8 cellular contexts compared by ENCODE assay signal in the genomic region with DNA sequence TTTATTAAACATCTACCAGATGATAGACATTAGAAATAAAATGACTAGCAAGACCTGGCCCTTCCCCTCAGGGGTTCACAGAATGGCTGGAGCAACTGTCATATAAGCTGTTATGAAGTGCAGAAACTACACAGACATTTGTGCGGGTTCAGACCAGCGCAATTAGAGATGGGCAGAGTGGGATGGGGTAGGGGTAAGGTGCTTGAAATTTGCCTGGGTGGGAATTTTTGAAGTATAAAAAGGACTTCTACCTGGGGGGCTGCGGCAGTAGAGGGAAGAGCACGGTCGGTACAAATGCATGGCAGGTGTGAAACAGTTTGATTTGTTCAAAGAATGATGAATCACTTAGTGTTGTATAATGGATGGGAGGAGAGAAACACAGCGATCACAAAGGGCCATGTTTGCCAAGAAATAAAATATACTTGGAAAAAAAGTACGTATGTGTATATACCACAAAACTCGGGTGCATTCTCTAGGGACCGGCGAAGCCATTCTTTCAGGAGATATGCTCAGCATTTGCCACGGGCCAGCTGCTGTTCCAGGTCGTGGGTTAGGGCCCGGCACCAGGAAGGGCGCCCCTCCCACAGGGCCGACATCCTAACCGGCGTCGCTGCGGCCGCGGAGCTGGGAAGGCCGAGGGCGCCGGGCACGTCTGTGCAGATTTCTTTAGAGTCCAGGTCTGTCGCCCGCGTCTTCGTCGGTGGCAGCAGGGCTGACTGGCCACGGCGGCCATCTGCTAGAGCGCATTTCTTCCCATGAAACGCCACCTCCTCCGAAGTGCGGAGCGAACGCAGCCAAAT. TPM values are rescaled to one million over a fixed set of nuclear protein-coding genes. Genes with fewer than 3 reads are reported as not detected.
DNase-seq lines count a peak whose midpoint lies in the region; ATAC-seq lines count a peak whose summit lies in the region.

No MANE protein-coding gene starts in this region.

- intact Hi-C loops in activated T-helper 1 cell treated with anti-CD3 and anti-CD28 coated beads, Interleukin-12 subunit alpha, Interleukin-12 subunit beta, Interleukin-2, Interleukin-4 antibody, amounts not matched to agents 30 ng/mL and 10 ng/mL and 1 ng/mL, durations not matched to agents 14 hours and 24 hours and 36 hours (cut with micrococcal nuclease): loop anchor here (10.0 kb wide), 1 partner anchor 450 kb away; no protein-coding TSS in a partner anchor

- no peaks in the 10 kb centered on the region for H3K27me3 Mint-ChIP-seq in activated T-helper 1 cell treated with anti-CD3 and anti-CD28 coated beads, Interleukin-12 subunit alpha, Interleukin-12 subunit beta, Interleukin-2, Interleukin-4 antibody, amounts not matched to agents 30 ng/mL and 10 ng/mL and 1 ng/mL, durations not matched to agents 14 hours and 24 hours and 36 hours (ENCODE audit: insufficient read depth)

- peaks cover 19% of the 10 kb centered on the region for H3K36me3 Mint-ChIP-seq in activated T-helper 1 cell treated with anti-CD3 and anti-CD28 coated beads, Interleukin-12 subunit alpha, Interleukin-12 subunit beta, Interleukin-2, Interleukin-4 antibody, amounts not matched to agents 30 ng/mL and 10 ng/mL and 1 ng/mL, durations not matched to agents 14 hours and 24 hours and 36 hours (ENCODE audit: low read depth)

- ATAC-seq in HG02759 (IDR thresholded peaks at IDR 0.05; ENCODE audit: unreplicated experiment): peak; percentile 27

- peak overlapping the region; percentile 99 for H3K4me3 Mint-ChIP-seq in activated T-helper 1 cell treated with anti-CD3 and anti-CD28 coated beads, Interleukin-12 subunit alpha, Interleukin-12 subunit beta, Interleukin-2, Interleukin-4 antibody, amounts not matched to agents 30 ng/mL and 10 ng/mL and 1 ng/mL, durations not matched to agents 14 hours and 24 hours and 36 hours

- H3K9me3 Mint-ChIP-seq in activated T-helper 1 cell treated with anti-CD3 and anti-CD28 coated beads, Interleukin-12 subunit alpha, Interleukin-12 subunit beta, Interleukin-2, Interleukin-4 antibody, amounts not matched to agents 30 ng/mL and 10 ng/mL and 1 ng/mL, durations not matched to agents 14 hours and 24 hours and 36 hours: no peaks in the 10 kb centered on the region

- peak overlapping the region; percentile 87 for H3K27ac Mint-ChIP-seq in activated T-helper 1 cell treated with anti-CD3 and anti-CD28 coated beads, Interleukin-12 subunit alpha, Interleukin-12 subunit beta, Interleukin-2, Interleukin-4 antibody, amounts not matched to agents 30 ng/mL and 10 ng/mL and 1 ng/mL, durations not matched to agents 14 hours and 24 hours and 36 hours

- peaks cover 54% of the 10 kb centered on the region for H3K4me1 Mint-ChIP-seq in activated T-helper 1 cell treated with anti-CD3 and anti-CD28 coated beads, Interleukin-12 subunit alpha, Interleukin-12 subunit beta, Interleukin-2, Interleukin-4 antibody, amounts not matched to agents 30 ng/mL and 10 ng/mL and 1 ng/mL, durations not matched to agents 14 hours and 24 hours and 36 hours (ENCODE audit: low read depth)

- DNase-seq in stimulated activated CD4-positive, alpha-beta T cell treated with anti-CD3 and anti-CD28 coated beads, Interleukin-15, amount 100 ng/mL, for 24 hours: peak; percentile 17
- no peak for DNase-seq in stimulated activated CD4-positive, alpha-beta T cell treated with anti-CD3 and anti-CD28 coated beads, Interleukin-1b, Interleukin-23, amount 100 ng/mL, for 48 hours
- DNase-seq in NCI-H1694 (lab: John Stamatoyannopoulos, UW) (peak; percentile 29), glomerular visceral epithelial cell (ENCODE audit: extremely low spot score) (peak; percentile 55), occipital lobe (lab: John Stamatoyannopoulos, UW) (peak; percentile 70), NCI-H1048 (lab: John Stamatoyannopoulos, UW) (no peak)
- DNase-seq in activated T-helper 1 cell treated with anti-CD3 and anti-CD28 coated beads, Interleukin-12 subunit alpha, Interleukin-12 subunit beta, Interleukin-2, Interleukin-4 antibody, amounts not matched to agents 30 ng/mL and 10 ng/mL and 1 ng/mL, durations not matched to agents 14 hours and 24 hours and 36 hours (ENCODE audit: low spot score): peak; percentile 12

RNA-seq across cellular contexts. Expression of gene NOL7, which starts 0.8 kb away (rescaled TPM):
- 97.7 and 100 TPM in 2 replicates for total RNA-seq in activated T-helper 1 cell treated with anti-CD3 and anti-CD28 coated beads, Interleukin-12 subunit alpha, Interleukin-12 subunit beta, Interleukin-2, Interleukin-4 antibody, amounts not matched to agents 30 ng/mL and 10 ng/mL and 1 ng/mL, durations not matched to agents 14 hours and 24 hours and 36 hours
- 44.1 TPM for total RNA-seq in occipital lobe

RNA-seq across cellular contexts. Expression of gene SIRT5, which starts 39.9 kb away (rescaled TPM):
- total RNA-seq in activated T-helper 1 cell treated with anti-CD3 and anti-CD28 coated beads, Interleukin-12 subunit alpha, Interleukin-12 subunit beta, Interleukin-2, Interleukin-4 antibody, amounts not matched to agents 30 ng/mL and 10 ng/mL and 1 ng/mL, durations not matched to agents 14 hours and 24 hours and 36 hours: 8.4 and 10.1 TPM in 2 replicates
- total RNA-seq in occipital lobe: 23.2 TPM

Comparison
In these comparisons a context has a peak if more than half of its experiments do, and no peak if none do; other contexts are left out.
1. DNase-seq: peak in stimulated activated CD4-positive, alpha-beta T cell treated with anti-CD3 and anti-CD28 coated beads, Interleukin-15, amount 100 ng/mL, for 24 hours (single experiment), NCI-H1694 (single experiment), activated T-helper 1 cell treated with anti-CD3 and anti-CD28 coated beads, Interleukin-12 subunit alpha, Interleukin-12 subunit beta, Interleukin-2, Interleukin-4 antibody, amounts not matched to agents 30 ng/mL and 10 ng/mL and 1 ng/mL, durations not matched to agents 14 hours and 24 hours and 36 hours (single experiment), glomerular visceral epithelial cell (single experiment) and occipital lobe (single experiment); none in stimulated activated CD4-positive, alpha-beta T cell treated with anti-CD3 and anti-CD28 coated beads, Interleukin-1b, Interleukin-23, amount 100 ng/mL, for 48 hours (single experiment) and NCI-H1048 (single experiment).